Comparison of ENCODE assay signal across 1 cellular context in genomic region chr4:83723609-83724008, GRCh38.
TF ChIP-seq lines count a peak whose summit lies in the region.

No MANE protein-coding gene starts in this region.

TF ChIP-seq in GM23338, 12 proteins besides CTCF, POLR2A, EP300 and RAD21 (continued from another document):
- no peak for TF ChIP-seq EZH2phosphoT487 (IDR thresholded peaks at IDR 0.05; ENCODE audit: unreplicated experiment)
- TF ChIP-seq POLR2AphosphoS5 (IDR thresholded peaks at IDR 0.05; ENCODE audit: low read depth) = no peak
- TF ChIP-seq NANOG (IDR thresholded peaks at IDR 0.05; ENCODE audit: borderline replicate concordance) = no peak
TF ChIP-seq in GM23338: peak in this region for 0.
